ENCODE assay signal across 1 cellular context in genomic region chr12:93441617-93442410, GRCh38.
TF ChIP-seq lines count a peak whose summit lies in the region.

TSS of gene UBE2N (minus strand) at chr12:93441947. CDS start at chr12:93441884, 63 bp downstream.

TF ChIP-seq in HepG2, 621 proteins besides CTCF, POLR2A, EP300 and RAD21 (continued from another document and continues in another):
- TF ChIP-seq MED13 (CRISPR knock-in tag; IDR thresholded peaks at IDR 0.05) (no peak), ZNF883 (CRISPR knock-in tag; IDR thresholded peaks at IDR 0.05; ENCODE audit: not compliant biosample characterization) (peak; percentile 87), CAMTA2 (CRISPR knock-in tag; IDR thresholded peaks at IDR 0.05; ENCODE audit: borderline replicate concordance) (no peak; the same call in 1 of the 2 replicates), ZNF703 (CRISPR knock-in tag; IDR thresholded peaks at IDR 0.05; ENCODE audit: borderline replicate concordance) (no peak), TBX3 (IDR thresholded peaks at IDR 0.05; ENCODE audit: borderline replicate concordance) (no peak), ARNT (IDR thresholded peaks at IDR 0.05) (no peak), ZNF605 (CRISPR knock-in tag; IDR thresholded peaks at IDR 0.05) (peak; percentile 66; the same call in 1 of the 2 replicates), NFKB2 (CRISPR knock-in tag; IDR thresholded peaks at IDR 0.05; ENCODE audit: borderline replicate concordance) (no peak), NCOA1 (CRISPR knock-in tag; IDR thresholded peaks at IDR 0.05) (peak; percentile 84; the same call in 1 of the 2 replicates), STAG1 (CRISPR knock-in tag; IDR thresholded peaks at IDR 0.05) (no peak; the same call in 1 of the 2 replicates), ZMAT3 (CRISPR knock-in tag; conservative IDR thresholded peaks at IDR 0.05) (peak; percentile 65; the same call in 1 of the 2 replicates), ASH2L (IDR thresholded peaks at IDR 0.05; ENCODE audit: insufficient read length, low read depth, low read length) (peak; percentile 90), HOXA9 (CRISPR knock-in tag; IDR thresholded peaks at IDR 0.05; ENCODE audit: borderline replicate concordance) (peak; percentile 54; the same call in 1 of the 2 replicates), NAIF1 (CRISPR knock-in tag; IDR thresholded peaks at IDR 0.05; ENCODE audit: borderline replicate concordance) (no peak), ATF1 (CRISPR knock-in tag; IDR thresholded peaks at IDR 0.05) (peak; percentile 34; the same call in 1 of the 2 replicates), ZNF33B (CRISPR knock-in tag; IDR thresholded peaks at IDR 0.05) (no peak), KIAA2018 (CRISPR knock-in tag; IDR thresholded peaks at IDR 0.05; ENCODE audit: borderline replicate concordance) (no peak), DNMT3B (CRISPR knock-in tag; conservative IDR thresholded peaks at IDR 0.05) (no peak), SMAD9 (CRISPR knock-in tag; IDR thresholded peaks at IDR 0.05) (no peak), SALL2 (CRISPR knock-in tag; IDR thresholded peaks at IDR 0.05) (peak; percentile 84), ZNF121 (CRISPR knock-in tag; IDR thresholded peaks at IDR 0.05) (no peak), RBAK (CRISPR knock-in tag; IDR thresholded peaks at IDR 0.05) (no peak), ZNF235 (CRISPR knock-in tag; IDR thresholded peaks at IDR 0.05; ENCODE audit: borderline replicate concordance) (0 out of 2 replicates have a peak, but pooled peaks have one; percentile 8), HOXD1 (CRISPR knock-in tag; IDR thresholded peaks at IDR 0.05) (no peak), ZBTB39 (CRISPR knock-in tag; IDR thresholded peaks at IDR 0.05) (peak; percentile 83; the same call in 1 of the 2 replicates), SMYD3 (CRISPR knock-in tag; IDR thresholded peaks at IDR 0.05) (peak; percentile 91; the same call in 1 of the 2 replicates), HCFC1 (IDR thresholded peaks at IDR 0.05; ENCODE audit: low read depth, low read length) (peak; percentile 88), KAT7 (CRISPR knock-in tag; IDR thresholded peaks at IDR 0.05; ENCODE audit: borderline replicate concordance) (peak; percentile 61; the same call in 1 of the 2 replicates), SNAPC4 (CRISPR knock-in tag; IDR thresholded peaks at IDR 0.05) (no peak), AKNA (CRISPR knock-in tag; IDR thresholded peaks at IDR 0.05; ENCODE audit: borderline replicate concordance) (no peak; the same call in 1 of the 2 replicates), ZNF547 (CRISPR knock-in tag; IDR thresholded peaks at IDR 0.05) (peak; percentile 40; the same call in 1 of the 2 replicates), SRSF4 (IDR thresholded peaks at IDR 0.05; ENCODE audit: low read depth, low read length, poor library complexity, severe bottlenecking) (no peak), FOXP4 (CRISPR knock-in tag; IDR thresholded peaks at IDR 0.05) (no peak; the same call in 1 of the 2 replicates), CBX1 (IDR thresholded peaks at IDR 0.05; ENCODE audit: low read depth) (no peak)
